In genomic region chr5:23012842-23013241, GRCh38 we compare ENCODE assay signal across 9 cellular contexts.
A peak's percentile ranks its signal among the peaks of the same experiment; 100 is the strongest.
DNase-seq lines count a peak whose midpoint lies in the region; ATAC-seq, FAIRE-seq and TF ChIP-seq lines count a peak whose summit lies in the region.
"Had no signal": no experiment of that assay in that cellular context is flagged by ENCODE, and none has a peak within 500 bp of the region (broad histone marks: within the 10 kb centered on the region; RNA-seq: fewer than 3 reads in every experiment).

No MANE protein-coding gene starts in this region.

- SMC1A ChIA-PET in GM12878 (lab: Charles Lee; ENCODE audit: uncharacterized antibody, unreplicated experiment) = interaction anchor here (0.7 to 1.7 kb wide), 14 partner anchors 10 to 125 kb away, joined by 3 to 10 read pairs (median 4); no protein-coding TSS in a partner anchor

- H3K9me3 ChIP-seq in GM12878 (replicated peaks; ENCODE audit: control insufficient read depth, insufficient read depth, low read length) = no peaks in the 10 kb centered on the region
- no peaks in the 10 kb centered on the region for H3K9me3 ChIP-seq in endodermal cell (ENCODE audit: control insufficient read depth, low read length)

- H3K27me3 Mint-ChIP-seq in activated CD4-positive, alpha-beta T cell treated with anti-CD3 and anti-CD28 coated beads for 36 hours = no peaks in the 10 kb centered on the region
- H3K27me3 Mint-ChIP-seq in stimulated activated memory B cell treated with anti-CD40 and anti-IgM and Interleukin-4, amounts not matched to agents 10 μg/mL and 1 μg/mL and 100 μg/mL, for 72 hours = no peaks in the 10 kb centered on the region
- no peaks in the 10 kb centered on the region for H3K27me3 Mint-ChIP-seq in endodermal cell (ENCODE audit: insufficient read depth)

- H3K9ac ChIP-seq in GM12878 (ENCODE audit: control insufficient read depth, insufficient read depth, low read length) = no peak overlapping the region
- no peak overlapping the region for H3K9ac ChIP-seq in endodermal cell (ENCODE audit: extremely low read depth, low read length, poor library complexity, severe bottlenecking)

- H3K4me3 ChIP-seq in GM12878 (no peak overlapping the region), endodermal cell (ENCODE audit: low read length) (no peak overlapping the region)

- H3K27me3 ChIP-seq in GM12878 (replicated peaks in 1 of 2; ENCODE audit: control insufficient read depth in 2 of 2, insufficient read depth in 2 of 2, low read length in 1 of 2) = no peaks in the 10 kb centered on the region
- H3K27me3 ChIP-seq in endodermal cell (ENCODE audit: control insufficient read depth, insufficient read depth, low read length, poor library complexity, severe bottlenecking) = no peaks in the 10 kb centered on the region

- no peaks in the 10 kb centered on the region for H4K20me1 ChIP-seq in GM12878 (ENCODE audit: control insufficient read depth, insufficient read depth)

- no peaks in the 10 kb centered on the region for H3K4me1 ChIP-seq in GM12878 (ENCODE audit: control insufficient read depth, insufficient read depth, low read length)
- no peaks in the 10 kb centered on the region for H3K4me1 ChIP-seq in endodermal cell (ENCODE audit: control insufficient read depth, insufficient read depth, low read length)

- H3K27ac ChIP-seq in GM12878 (ENCODE audit: control insufficient read depth, insufficient read depth) (no peak overlapping the region), endodermal cell (ENCODE audit: low read depth, low read length) (no peak overlapping the region)

- BruUV-seq in GM12878 (replicated peaks; lab: Mats Ljungman, UMichigan) = no TSS peak

- TF ChIP-seq CTCF in GM12878 (IDR thresholded peaks at IDR 0.05 in 2 of 3, conservative IDR thresholded peaks at IDR 0.05 in 1 of 3; ENCODE audit: control insufficient read depth in 2 of 3, extremely low read depth in 1 of 3, insufficient read depth in 1 of 3, low read depth in 3 of 3, low read length in 3 of 3) (no peak), endodermal cell (conservative IDR thresholded peaks at IDR 0.05) (no peak)

- peak overlapping the region; percentile 64 for H3K4me3 Mint-ChIP-seq in activated CD4-positive, alpha-beta T cell treated with anti-CD3 and anti-CD28 coated beads for 36 hours
- H3K4me3 Mint-ChIP-seq in stimulated activated memory B cell treated with anti-CD40 and anti-IgM and Interleukin-4, amounts not matched to agents 10 μg/mL and 1 μg/mL and 100 μg/mL, for 72 hours = peak overlapping the region; percentile 79
- H3K4me3 Mint-ChIP-seq in endodermal cell = no peak overlapping the region

- intact Hi-C loops in activated CD4-positive, alpha-beta T cell treated with anti-CD3 and anti-CD28 coated beads for 36 hours (cut with DNase I, micrococcal nuclease) = no loop called here
- intact Hi-C loops in GM12878 (cut with micrococcal nuclease; ENCODE audit: unreplicated experiment) (no loop called here), posterior vena cava (cut with DNase I) (no loop called here)

- RAD21 ChIA-PET in GM12878 (lab: Charles Lee; ENCODE audit: unreplicated experiment) = interaction anchor here (2.0 to 2.3 kb wide), 3 partner anchors 14 to 60 kb away, joined by 7 to 12 read pairs (median 8); no protein-coding TSS in a partner anchor

- no peaks in the 10 kb centered on the region for H3K36me3 ChIP-seq in GM12878 (ENCODE audit: control insufficient read depth in 2 of 2, insufficient read depth in 2 of 2, low read length in 1 of 2)
- no peaks in the 10 kb centered on the region for H3K36me3 ChIP-seq in endodermal cell (ENCODE audit: control insufficient read depth, insufficient read depth, low read length)

- POLR2A ChIA-PET in activated CD4-positive, alpha-beta T cell treated with anti-CD3 and anti-CD28 coated beads for 36 hours (lab: Charles Lee) = no interaction called here
- POLR2A ChIA-PET in GM12878 (lab: Charles Lee) = no interaction called here

- no peak for FAIRE-seq in GM12878 (lab: Jason Lieb, UNC)

- no peak for ATAC-seq in activated CD4-positive, alpha-beta T cell treated with anti-CD3 and anti-CD28 coated beads for 36 hours
- peak; percentile 85 for ATAC-seq in HG03571 (IDR thresholded peaks at IDR 0.05; ENCODE audit: unreplicated experiment)
- ATAC-seq in GM12878 = peak; percentile 89
- ATAC-seq in stimulated activated memory B cell treated with anti-CD40 and anti-IgM and Interleukin-4, amounts not matched to agents 10 μg/mL and 1 μg/mL and 100 μg/mL, for 72 hours = no peak

- no peak overlapping the region for H2AFZ ChIP-seq in GM12878 (ENCODE audit: control insufficient read depth, low read depth, low read length)

- H3K79me2 ChIP-seq in GM12878 (ENCODE audit: control insufficient read depth, insufficient read depth, low read length) = no peaks in the 10 kb centered on the region

- CTCF ChIA-PET in activated CD4-positive, alpha-beta T cell treated with anti-CD3 and anti-CD28 coated beads for 36 hours (lab: Charles Lee) = no interaction called here
- CTCF ChIA-PET in GM12878 (lab: Yijun Ruan, JAX) = interaction anchor here (1.1 kb wide), 1 partner anchor 47 kb away, joined by 4 read pairs; no protein-coding TSS in a partner anchor

- in situ Hi-C loops in GM12878 (cut with MboI) = no loop called here

- H3K27ac Mint-ChIP-seq in activated CD4-positive, alpha-beta T cell treated with anti-CD3 and anti-CD28 coated beads for 36 hours = peak overlapping the region; percentile 70
- H3K27ac Mint-ChIP-seq in stimulated activated memory B cell treated with anti-CD40 and anti-IgM and Interleukin-4, amounts not matched to agents 10 μg/mL and 1 μg/mL and 100 μg/mL, for 72 hours = peak overlapping the region; percentile 72
- no peak overlapping the region for H3K27ac Mint-ChIP-seq in endodermal cell

- no peaks in the 10 kb centered on the region for H3K9me3 Mint-ChIP-seq in activated CD4-positive, alpha-beta T cell treated with anti-CD3 and anti-CD28 coated beads for 36 hours (ENCODE audit: low read depth)
- no peaks in the 10 kb centered on the region for H3K9me3 Mint-ChIP-seq in stimulated activated memory B cell treated with anti-CD40 and anti-IgM and Interleukin-4, amounts not matched to agents 10 μg/mL and 1 μg/mL and 100 μg/mL, for 72 hours
- no peaks in the 10 kb centered on the region for H3K9me3 Mint-ChIP-seq in endodermal cell

- H3K4me1 Mint-ChIP-seq in activated CD4-positive, alpha-beta T cell treated with anti-CD3 and anti-CD28 coated beads for 36 hours = peaks cover 12% of the 10 kb centered on the region
- H3K4me1 Mint-ChIP-seq in stimulated activated memory B cell treated with anti-CD40 and anti-IgM and Interleukin-4, amounts not matched to agents 10 μg/mL and 1 μg/mL and 100 μg/mL, for 72 hours = peaks cover 17% of the 10 kb centered on the region
- no peaks in the 10 kb centered on the region for H3K4me1 Mint-ChIP-seq in endodermal cell

- H3K4me2 ChIP-seq in GM12878 (ENCODE audit: control insufficient read depth, insufficient read depth) = 0 out of 2 replicates have a peak overlapping the region, but pooled peaks have one; percentile 24

- TF ChIP-seq EP300 in GM12878 (IDR thresholded peaks at IDR 0.05; ENCODE audit: borderline replicate concordance in 1 of 2, control insufficient read depth in 1 of 2, low read depth in 2 of 2, low read length in 2 of 2) = no peak

- no peak for TF ChIP-seq RAD21 in GM12878 (IDR thresholded peaks at IDR 0.05; ENCODE audit: insufficient read depth, low read depth, low read length)

- 1% methylated on average over 5 of the region's 5 CpGs for WGBS in GM12878 (ENCODE audit: insufficient coverage, insufficient replicate concordance, low lambda C conversion rate, missing lambda C conversion rate)
- 88 to 90% methylated on average over 4 to 5 of the region's 5 CpGs for WGBS in endodermal cell (ENCODE audit: insufficient coverage in 1 of 2, insufficient read length in 1 of 2), 2 experiments

- TF ChIP-seq POLR2A in GM12878 (IDR thresholded peaks at IDR 0.05; ENCODE audit: low read depth, low read length) = no peak

- DNase-seq in activated CD4-positive, alpha-beta T cell treated with anti-CD3 and anti-CD28 coated beads for 36 hours = no peak
- no peak for DNase-seq in activated CD4-positive, alpha-beta T cell treated with anti-CD3 and anti-CD28 coated beads, Interleukin-2, amount 50 U/mL, for 1 hour
- DNase-seq in GM12878 (ENCODE audit: low read depth, low spot score) = peak; percentile 17
- no peak for DNase-seq in NCI-H1417 treated with DMSO at 0.1 percent for 48 hours (lab: John Stamatoyannopoulos, UW)
- DNase-seq in posterior vena cava (ENCODE audit: low spot score) = no peak
- no peak for DNase-seq in endodermal cell
- DNase-seq: AML-193 had no signal

- H3K36me3 Mint-ChIP-seq in activated CD4-positive, alpha-beta T cell treated with anti-CD3 and anti-CD28 coated beads for 36 hours (ENCODE audit: low read depth) = no peaks in the 10 kb centered on the region
- no peaks in the 10 kb centered on the region for H3K36me3 Mint-ChIP-seq in stimulated activated memory B cell treated with anti-CD40 and anti-IgM and Interleukin-4, amounts not matched to agents 10 μg/mL and 1 μg/mL and 100 μg/mL, for 72 hours
- H3K36me3 Mint-ChIP-seq in endodermal cell (ENCODE audit: low read depth) = no peaks in the 10 kb centered on the region

TF ChIP-seq in GM12878, 131 proteins besides CTCF, POLR2A, EP300 and RAD21 (continues in another document):
- TF ChIP-seq ZNF207 (IDR thresholded peaks at IDR 0.05; ENCODE audit: borderline replicate concordance) = no peak
- TF ChIP-seq TCF12 (IDR thresholded peaks at IDR 0.05; ENCODE audit: low read depth, low read length) = no peak

Comparison
In these comparisons a context has a peak if more than half of its experiments do, and no peak if none do; other contexts are left out.
1. ATAC-seq: peak in HG03571 (single experiment) and GM12878 (single experiment); none in activated CD4-positive, alpha-beta T cell treated with anti-CD3 and anti-CD28 coated beads for 36 hours (single experiment) and stimulated activated memory B cell treated with anti-CD40 and anti-IgM and Interleukin-4, amounts not matched to agents 10 μg/mL and 1 μg/mL and 100 μg/mL, for 72 hours (single experiment).